In genomic region chr1:6234502-6235295, GRCh38 we compare ENCODE assay signal across 8 cellular contexts. TPM values are rescaled to one million over a fixed set of nuclear protein-coding genes. Genes with fewer than 3 reads are reported as not detected.
DNase-seq lines count a peak whose midpoint lies in the region; ATAC-seq and TF ChIP-seq lines count a peak whose summit lies in the region.

No MANE protein-coding gene starts in this region.

- H3K23ac ChIP-seq in neuronal stem cell (ENCODE audit: low read depth, low read length, poor library complexity) = no peak overlapping the region

- H3K36me3 ChIP-seq in PC-3 (ENCODE audit: low read depth, low read length) (peaks cover 28% of the 10 kb centered on the region), endocrine pancreas (ENCODE audit: control insufficient read depth, insufficient read depth, low read length) (no peaks in the 10 kb centered on the region), neuronal stem cell (replicated peaks in 1 of 2; ENCODE audit: control insufficient read depth in 2 of 2, insufficient read depth in 2 of 2, low read length in 2 of 2) (peaks cover 16 to 45% of the 10 kb centered on the region in 2 donors)

- POLR2A ChIA-PET in PC-3 (lab: Charles Lee; ENCODE audit: unreplicated experiment) = interaction anchor here (0.6 to 1.0 kb wide), 2 partner anchors 30 to 129 kb away, joined by 4 to 7 read pairs; no protein-coding TSS in a partner anchor

- H2BK15ac ChIP-seq in neuronal stem cell (ENCODE audit: low read length) = no peak overlapping the region

- WGBS in neuronal stem cell (ENCODE audit: extremely low coverage in 2 of 2, insufficient read length in 2 of 2, insufficient replicate concordance in 1 of 2), 2 donors = no CpG with 5 or more reads among the region's 20 CpGs

- no peak overlapping the region for H2AK5ac ChIP-seq in neuronal stem cell (ENCODE audit: low read depth, low read length)

- no peak overlapping the region for H2AFZ ChIP-seq in PC-3 (ENCODE audit: low read length)
- no peak overlapping the region for H2AFZ ChIP-seq in neuronal stem cell (ENCODE audit: low read length)

- intact Hi-C loops in PC-3 (cut with micrococcal nuclease) = loop anchor here (1.0 kb wide), 1 partner anchor 29 kb away; no protein-coding TSS in a partner anchor

- H3K79me2 ChIP-seq in PC-3 (ENCODE audit: low read length) = peaks cover 52% of the 10 kb centered on the region

- CTCF ChIA-PET in PC-3 (lab: Charles Lee) = interaction anchor here (1.8 to 2.0 kb wide), 2 partner anchors 10 to 30 kb away, joined by 8 to 18 read pairs; no protein-coding TSS in a partner anchor

- no peaks in the 10 kb centered on the region for H3K27me3 ChIP-seq in PC-3 (ENCODE audit: low read length)
- H3K27me3 ChIP-seq in endocrine pancreas (ENCODE audit: control insufficient read depth, insufficient read depth, low read length) = no peaks in the 10 kb centered on the region
- H3K27me3 ChIP-seq in neuronal stem cell (ENCODE audit: control insufficient read depth in 3 of 3, insufficient read depth in 3 of 3, low read depth in 1 of 3, low read length in 3 of 3) = no peaks in the 10 kb centered on the region

- ATAC-seq in PC-3 = peak; percentile 23
- ATAC-seq in HG02938 (IDR thresholded peaks at IDR 0.05; ENCODE audit: unreplicated experiment) = no peak

- no peak overlapping the region for H2BK12ac ChIP-seq in neuronal stem cell (ENCODE audit: low read length)

- H3K9ac ChIP-seq in PC-3 (ENCODE audit: low read length) (peak overlapping the region; percentile 89), endocrine pancreas (ENCODE audit: control insufficient read depth, insufficient read depth, low read length) (peak overlapping the region; percentile 91), neuronal stem cell (ENCODE audit: low read depth, low read length, poor library complexity) (peak overlapping the region; percentile 100)

- no peak overlapping the region for H4K91ac ChIP-seq in neuronal stem cell (ENCODE audit: low read depth, low read length, poor library complexity)

- H4K20me1 ChIP-seq in PC-3 (ENCODE audit: low read length) = peaks cover 12% of the 10 kb centered on the region

- H3K79me1 ChIP-seq in neuronal stem cell (ENCODE audit: low read depth, low read length) = peaks cover 2% of the 10 kb centered on the region

- DNase-seq in GM12864 (ENCODE audit: low read depth) (no peak), PC-3 (peak; percentile 58), neuronal stem cell (ENCODE audit: low spot score) (no peak), CD1c-positive myeloid dendritic cell (ENCODE audit: extremely low spot score) (no peak), H4 (ENCODE audit: low spot score) (no peak), amygdala (lab: John Stamatoyannopoulos, UW) (no peak)

- no peak overlapping the region for H3K18ac ChIP-seq in neuronal stem cell (ENCODE audit: low read length)

- no peak overlapping the region for H3K14ac ChIP-seq in neuronal stem cell (ENCODE audit: low read length)

- H4K8ac ChIP-seq in neuronal stem cell (ENCODE audit: low read depth, low read length) = no peak overlapping the region

- no peaks in the 10 kb centered on the region for H3F3A ChIP-seq in PC-3 (ENCODE audit: low read length, unreplicated experiment)

- TSS peak; percentile 88 for BruUV-seq in PC-3 (replicated peaks; lab: Mats Ljungman, UMichigan)

- no peak for TF ChIP-seq CTCF in GM12864 (IDR thresholded peaks at IDR 0.05; ENCODE audit: low read depth, low read length, missing control alignments)
- no peak for TF ChIP-seq CTCF in PC-3 (conservative IDR thresholded peaks at IDR 0.05; ENCODE audit: low read depth, low read length)

- H3K9me3 ChIP-seq in PC-3 (ENCODE audit: low read length) = no peaks in the 10 kb centered on the region
- no peaks in the 10 kb centered on the region for H3K9me3 ChIP-seq in endocrine pancreas (ENCODE audit: control insufficient read depth, low read length)
- H3K9me3 ChIP-seq in neuronal stem cell (replicated peaks in 1 of 2; ENCODE audit: control insufficient read depth in 2 of 2, insufficient read depth in 1 of 2, low read depth in 1 of 2, low read length in 2 of 2) = peaks cover 0 to 3% of the 10 kb centered on the region in 2 donors

- peak overlapping the region; percentile 93 for H3K4me2 ChIP-seq in PC-3 (ENCODE audit: low read length)
- H3K4me2 ChIP-seq in neuronal stem cell (ENCODE audit: insufficient read depth, low read length, poor library complexity, severe bottlenecking) = peak overlapping the region; percentile 79

- no peak overlapping the region for H3K4ac ChIP-seq in neuronal stem cell (ENCODE audit: low read length)

- H2BK5ac ChIP-seq in neuronal stem cell (ENCODE audit: low read length) = no peak overlapping the region

- H3K4me3 ChIP-seq in GM12864 (ENCODE audit: low read depth, low read length) (peak overlapping the region; percentile 70), PC-3 (ENCODE audit: low read length) (peak overlapping the region; percentile 82), endocrine pancreas (ENCODE audit: control insufficient read depth, insufficient read depth, low read length) (peak overlapping the region; percentile 63), neuronal stem cell (ENCODE audit: low read length in 2 of 2) (peak overlapping the region; percentile 66 to 94)

- no peak overlapping the region for H2BK120ac ChIP-seq in neuronal stem cell (ENCODE audit: low read depth, low read length)

- H3K4me1 ChIP-seq in PC-3 (ENCODE audit: insufficient read depth, low read length) = peaks cover 15% of the 10 kb centered on the region
- H3K4me1 ChIP-seq in endocrine pancreas (ENCODE audit: control insufficient read depth, insufficient read depth, low read length) = no peaks in the 10 kb centered on the region
- peaks cover 14 to 18% of the 10 kb centered on the region in 2 donors for H3K4me1 ChIP-seq in neuronal stem cell (ENCODE audit: control insufficient read depth in 2 of 2, insufficient read depth in 1 of 2, low read depth in 1 of 2, low read length in 2 of 2)

- H3K9me2 ChIP-seq in PC-3 (replicated peaks; ENCODE audit: low read length) = no peaks in the 10 kb centered on the region

- H3K27ac ChIP-seq in PC-3 (ENCODE audit: low read length) (peak overlapping the region; percentile 4), neuronal stem cell (replicated peaks; ENCODE audit: low read length) (no peak overlapping the region)

RNA-seq across cellular contexts. Expression of gene ICMT, which starts 1.1 kb away (rescaled TPM):
- 210 and 215 TPM in 2 replicates for total RNA-seq in PC-3 (2014; rRNA removed)
- 38.1 TPM for polyA plus RNA-seq in neuronal stem cell (2013, experiment 1 of 2)
- polyA plus RNA-seq in neuronal stem cell (2013, experiment 2 of 2) = 38.5 TPM
- 52.2 and 67.1 TPM in 2 replicates for total RNA-seq in H4 (2014; rRNA removed; shearing (Covaris generic))

RNA-seq across cellular contexts. Expression of gene HES3, which starts 9.3 kb away (rescaled TPM):
- total RNA-seq in PC-3 (2014; rRNA removed) = not detected in 2 replicates
- 0.08 TPM for polyA plus RNA-seq in neuronal stem cell (2013, experiment 1 of 2)
- 0.15 TPM for polyA plus RNA-seq in neuronal stem cell (2013, experiment 2 of 2)
- not detected in 2 replicates for total RNA-seq in H4 (2014; rRNA removed; shearing (Covaris generic))

RNA-seq across cellular contexts. Expression of gene GPR153, which starts 26.2 kb away (rescaled TPM):
- total RNA-seq in PC-3 (2014; rRNA removed) = 98.7 and 113 TPM in 2 replicates
- polyA plus RNA-seq in neuronal stem cell (2013, experiment 1 of 2) = 21.7 TPM
- 21.5 TPM for polyA plus RNA-seq in neuronal stem cell (2013, experiment 2 of 2)
- total RNA-seq in H4 (2014; rRNA removed; shearing (Covaris generic)) = 1.7 and 1.9 TPM in 2 replicates

RNA-seq across cellular contexts. Expression of gene RNF207, which starts 28.8 kb away (rescaled TPM):
- 95.4 and 128 TPM in 2 replicates for total RNA-seq in PC-3 (2014; rRNA removed)
- polyA plus RNA-seq in neuronal stem cell (2013, experiment 1 of 2) = 0.68 TPM
- 0.66 TPM for polyA plus RNA-seq in neuronal stem cell (2013, experiment 2 of 2)
- 0.12 and 1.6 TPM in 2 replicates for total RNA-seq in H4 (2014; rRNA removed; shearing (Covaris generic))

RNA-seq across cellular contexts. Expression of gene RPL22, which starts 35.3 kb away (rescaled TPM):
- 283 and 297 TPM in 2 replicates for total RNA-seq in PC-3 (2014; rRNA removed)
- polyA plus RNA-seq in neuronal stem cell (2013, experiment 1 of 2) = 1,500 TPM
- 1,497 TPM for polyA plus RNA-seq in neuronal stem cell (2013, experiment 2 of 2)
- total RNA-seq in H4 (2014; rRNA removed; shearing (Covaris generic)) = 113 and 140 TPM in 2 replicates

Comparison
In these comparisons a context has a peak if more than half of its experiments do, and no peak if none do; other contexts are left out.
1. RNA of gene GPR153, which starts 26.2 kb away (total RNA-seq): 98.7 to 113 TPM in PC-3; 1.7 to 1.9 TPM in H4; every median in the first group is over 10 times any median in the second.
2. Peak in every context shown above with its lines, with median percentiles within 50 percentile points of each other: H3K4me3 ChIP-seq and H3K9ac ChIP-seq.